Comparison of ENCODE assay signal across 1 cellular context in the genomic region with DNA sequence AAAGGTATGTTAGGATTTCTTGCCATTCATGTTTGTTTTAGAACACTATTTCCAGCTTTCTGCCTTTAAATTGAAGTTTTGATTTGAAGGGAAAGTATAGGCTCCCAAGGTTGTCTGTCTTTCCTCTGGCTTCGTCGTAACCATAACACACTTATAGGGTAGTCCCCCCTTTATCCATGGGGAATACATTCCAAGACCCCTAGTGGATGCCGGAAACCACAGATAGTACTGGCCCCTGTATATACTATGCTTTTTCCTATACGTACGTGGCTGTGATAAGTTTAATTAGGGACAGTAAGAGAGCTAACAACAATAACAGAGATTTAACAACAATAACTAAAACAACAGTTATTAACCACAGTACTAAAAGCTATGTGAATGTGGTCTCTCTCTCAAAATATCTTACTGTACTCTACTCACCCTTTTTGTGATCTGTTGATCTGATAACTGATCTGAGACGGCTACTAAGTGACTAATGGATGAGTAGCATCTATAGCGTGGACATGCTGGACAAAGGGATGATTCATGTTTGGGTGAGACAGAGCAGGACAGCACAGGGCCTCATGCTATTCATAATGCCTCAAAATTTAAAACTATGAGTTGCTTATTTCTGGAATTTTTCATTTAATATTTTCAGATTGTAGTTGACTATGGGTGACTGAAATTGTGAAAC.
TF ChIP-seq lines count a peak whose summit lies in the region.

No MANE protein-coding gene starts in this region.

TF ChIP-seq in HepG2, 621 proteins besides CTCF, POLR2A, EP300 and RAD21 (continued from another document):
- TF ChIP-seq, protein P1, sequence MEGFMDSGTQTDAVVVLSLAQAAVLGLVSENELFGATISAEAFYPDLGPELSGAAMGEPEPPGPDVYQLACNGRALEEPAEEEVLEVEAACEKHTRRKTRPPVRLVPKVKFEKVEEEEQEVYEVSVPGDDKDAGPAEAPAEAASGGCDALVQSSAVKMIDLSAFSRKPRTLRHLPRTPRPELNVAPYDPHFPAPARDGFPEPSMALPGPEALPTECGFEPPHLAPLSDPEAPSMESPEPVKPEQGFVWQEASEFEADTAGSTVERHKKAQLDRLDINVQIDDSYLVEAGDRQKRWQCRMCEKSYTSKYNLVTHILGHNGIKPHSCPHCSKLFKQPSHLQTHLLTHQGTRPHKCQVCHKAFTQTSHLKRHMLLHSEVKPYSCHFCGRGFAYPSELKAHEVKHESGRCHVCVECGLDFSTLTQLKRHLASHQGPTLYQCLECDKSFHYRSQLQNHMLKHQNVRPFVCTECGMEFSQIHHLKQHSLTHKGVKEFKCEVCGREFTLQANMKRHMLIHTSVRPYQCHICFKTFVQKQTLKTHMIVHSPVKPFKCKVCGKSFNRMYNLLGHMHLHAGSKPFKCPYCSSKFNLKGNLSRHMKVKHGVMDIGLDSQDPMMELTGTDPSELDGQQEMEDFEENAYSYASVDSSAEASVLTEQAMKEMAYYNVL (CRISPR knock-in tag; IDR thresholded peaks at IDR 0.05; ENCODE audit: borderline replicate concordance): no peak
- TF ChIP-seq RFX5 (IDR thresholded peaks at IDR 0.05; ENCODE audit: low read depth, low read length): no peak
- no peak for TF ChIP-seq NFYC (CRISPR knock-in tag; IDR thresholded peaks at IDR 0.05)
- no peak for TF ChIP-seq ZNF337 (CRISPR knock-in tag; IDR thresholded peaks at IDR 0.05; ENCODE audit: borderline replicate concordance, low read depth)
- no peak for TF ChIP-seq ZNF564 (CRISPR knock-in tag; IDR thresholded peaks at IDR 0.05)
- no peak for TF ChIP-seq PRMT3 (CRISPR knock-in tag; IDR thresholded peaks at IDR 0.05; ENCODE audit: borderline replicate concordance, low read depth)
- TF ChIP-seq, protein P2, sequence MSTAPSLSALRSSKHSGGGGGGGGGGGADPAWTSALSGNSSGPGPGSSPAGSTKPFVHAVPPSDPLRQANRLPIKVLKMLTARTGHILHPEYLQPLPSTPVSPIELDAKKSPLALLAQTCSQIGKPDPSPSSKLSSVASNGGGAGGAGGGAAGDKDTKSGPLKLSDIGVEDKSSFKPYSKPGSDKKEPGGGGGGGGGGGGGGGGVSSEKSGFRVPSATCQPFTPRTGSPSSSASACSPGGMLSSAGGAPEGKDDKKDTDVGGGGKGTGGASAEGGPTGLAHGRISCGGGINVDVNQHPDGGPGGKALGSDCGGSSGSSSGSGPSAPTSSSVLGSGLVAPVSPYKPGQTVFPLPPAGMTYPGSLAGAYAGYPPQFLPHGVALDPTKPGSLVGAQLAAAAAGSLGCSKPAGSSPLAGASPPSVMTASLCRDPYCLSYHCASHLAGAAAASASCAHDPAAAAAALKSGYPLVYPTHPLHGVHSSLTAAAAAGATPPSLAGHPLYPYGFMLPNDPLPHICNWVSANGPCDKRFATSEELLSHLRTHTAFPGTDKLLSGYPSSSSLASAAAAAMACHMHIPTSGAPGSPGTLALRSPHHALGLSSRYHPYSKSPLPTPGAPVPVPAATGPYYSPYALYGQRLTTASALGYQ (CRISPR knock-in tag; IDR thresholded peaks at IDR 0.05): no peak
- no peak for TF ChIP-seq ASH2L (IDR thresholded peaks at IDR 0.05; ENCODE audit: insufficient read length, low read depth, low read length)
- no peak for TF ChIP-seq RFXANK (CRISPR knock-in tag; IDR thresholded peaks at IDR 0.05)
- no peak for TF ChIP-seq ZNF251 (CRISPR knock-in tag; IDR thresholded peaks at IDR 0.05)
- TF ChIP-seq ZFP37 (CRISPR knock-in tag; IDR thresholded peaks at IDR 0.05; ENCODE audit: borderline replicate concordance): no peak
- no peak for TF ChIP-seq ZNF12 (CRISPR knock-in tag; IDR thresholded peaks at IDR 0.05)
- TF ChIP-seq, protein P3, sequence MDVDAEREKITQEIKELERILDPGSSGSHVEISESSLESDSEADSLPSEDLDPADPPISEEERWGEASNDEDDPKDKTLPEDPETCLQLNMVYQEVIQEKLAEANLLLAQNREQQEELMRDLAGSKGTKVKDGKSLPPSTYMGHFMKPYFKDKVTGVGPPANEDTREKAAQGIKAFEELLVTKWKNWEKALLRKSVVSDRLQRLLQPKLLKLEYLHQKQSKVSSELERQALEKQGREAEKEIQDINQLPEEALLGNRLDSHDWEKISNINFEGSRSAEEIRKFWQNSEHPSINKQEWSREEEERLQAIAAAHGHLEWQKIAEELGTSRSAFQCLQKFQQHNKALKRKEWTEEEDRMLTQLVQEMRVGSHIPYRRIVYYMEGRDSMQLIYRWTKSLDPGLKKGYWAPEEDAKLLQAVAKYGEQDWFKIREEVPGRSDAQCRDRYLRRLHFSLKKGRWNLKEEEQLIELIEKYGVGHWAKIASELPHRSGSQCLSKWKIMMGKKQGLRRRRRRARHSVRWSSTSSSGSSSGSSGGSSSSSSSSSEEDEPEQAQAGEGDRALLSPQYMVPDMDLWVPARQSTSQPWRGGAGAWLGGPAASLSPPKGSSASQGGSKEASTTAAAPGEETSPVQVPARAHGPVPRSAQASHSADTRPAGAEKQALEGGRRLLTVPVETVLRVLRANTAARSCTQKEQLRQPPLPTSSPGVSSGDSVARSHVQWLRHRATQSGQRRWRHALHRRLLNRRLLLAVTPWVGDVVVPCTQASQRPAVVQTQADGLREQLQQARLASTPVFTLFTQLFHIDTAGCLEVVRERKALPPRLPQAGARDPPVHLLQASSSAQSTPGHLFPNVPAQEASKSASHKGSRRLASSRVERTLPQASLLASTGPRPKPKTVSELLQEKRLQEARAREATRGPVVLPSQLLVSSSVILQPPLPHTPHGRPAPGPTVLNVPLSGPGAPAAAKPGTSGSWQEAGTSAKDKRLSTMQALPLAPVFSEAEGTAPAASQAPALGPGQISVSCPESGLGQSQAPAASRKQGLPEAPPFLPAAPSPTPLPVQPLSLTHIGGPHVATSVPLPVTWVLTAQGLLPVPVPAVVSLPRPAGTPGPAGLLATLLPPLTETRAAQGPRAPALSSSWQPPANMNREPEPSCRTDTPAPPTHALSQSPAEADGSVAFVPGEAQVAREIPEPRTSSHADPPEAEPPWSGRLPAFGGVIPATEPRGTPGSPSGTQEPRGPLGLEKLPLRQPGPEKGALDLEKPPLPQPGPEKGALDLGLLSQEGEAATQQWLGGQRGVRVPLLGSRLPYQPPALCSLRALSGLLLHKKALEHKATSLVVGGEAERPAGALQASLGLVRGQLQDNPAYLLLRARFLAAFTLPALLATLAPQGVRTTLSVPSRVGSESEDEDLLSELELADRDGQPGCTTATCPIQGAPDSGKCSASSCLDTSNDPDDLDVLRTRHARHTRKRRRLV (CRISPR knock-in tag; IDR thresholded peaks at IDR 0.05): no peak
- no peak for TF ChIP-seq CBX5 (CRISPR knock-in tag; IDR thresholded peaks at IDR 0.05; ENCODE audit: borderline replicate concordance)
- no peak for TF ChIP-seq SMAD1 (CRISPR knock-in tag; IDR thresholded peaks at IDR 0.05; ENCODE audit: borderline replicate concordance, low read depth)
- no peak for TF ChIP-seq ZKSCAN1 (IDR thresholded peaks at IDR 0.05; ENCODE audit: low read length)
- TF ChIP-seq SMAD3 (CRISPR knock-in tag; IDR thresholded peaks at IDR 0.05): no peak
